ENCODE assay signal across 2 cellular contexts in the genomic region with DNA sequence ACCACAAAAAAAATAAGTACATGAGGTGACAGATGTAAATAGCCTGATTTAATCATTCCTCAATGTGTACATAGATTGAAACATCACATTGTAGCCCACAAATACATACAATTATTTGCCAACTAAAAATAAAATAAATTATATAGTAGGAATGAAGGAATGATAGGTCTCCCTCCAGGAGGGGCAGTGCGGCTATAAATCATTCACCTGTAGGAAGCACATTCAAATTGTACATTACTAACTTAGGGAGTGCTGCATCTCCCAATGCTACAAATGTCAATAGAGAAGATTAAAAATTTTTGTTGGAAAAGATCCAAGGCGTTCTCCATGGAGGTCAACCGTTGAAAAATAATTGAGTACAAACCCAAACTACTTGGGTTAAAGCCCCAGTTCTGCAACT.
TF ChIP-seq lines count a peak whose summit lies in the region.

No MANE protein-coding gene starts in this region.

TF ChIP-seq in K562, 482 proteins besides CTCF, POLR2A, EP300 and RAD21 (continued from another document):
- TF ChIP-seq SIRT6 (IDR thresholded peaks at IDR 0.05; ENCODE audit: low read depth, low read length): no peak
- TF ChIP-seq, protein P1, sequence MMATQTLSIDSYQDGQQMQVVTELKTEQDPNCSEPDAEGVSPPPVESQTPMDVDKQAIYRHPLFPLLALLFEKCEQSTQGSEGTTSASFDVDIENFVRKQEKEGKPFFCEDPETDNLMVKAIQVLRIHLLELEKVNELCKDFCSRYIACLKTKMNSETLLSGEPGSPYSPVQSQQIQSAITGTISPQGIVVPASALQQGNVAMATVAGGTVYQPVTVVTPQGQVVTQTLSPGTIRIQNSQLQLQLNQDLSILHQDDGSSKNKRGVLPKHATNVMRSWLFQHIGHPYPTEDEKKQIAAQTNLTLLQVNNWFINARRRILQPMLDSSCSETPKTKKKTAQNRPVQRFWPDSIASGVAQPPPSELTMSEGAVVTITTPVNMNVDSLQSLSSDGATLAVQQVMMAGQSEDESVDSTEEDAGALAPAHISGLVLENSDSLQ (IDR thresholded peaks at IDR 0.05): peak; percentile 78
- TF ChIP-seq MEIS2 (IDR thresholded peaks at IDR 0.05; ENCODE audit: partially characterized antibody): peak; percentile 75
- no peak for TF ChIP-seq ZNF354B (CRISPR knock-in tag; IDR thresholded peaks at IDR 0.05)
- TF ChIP-seq, protein P2, sequence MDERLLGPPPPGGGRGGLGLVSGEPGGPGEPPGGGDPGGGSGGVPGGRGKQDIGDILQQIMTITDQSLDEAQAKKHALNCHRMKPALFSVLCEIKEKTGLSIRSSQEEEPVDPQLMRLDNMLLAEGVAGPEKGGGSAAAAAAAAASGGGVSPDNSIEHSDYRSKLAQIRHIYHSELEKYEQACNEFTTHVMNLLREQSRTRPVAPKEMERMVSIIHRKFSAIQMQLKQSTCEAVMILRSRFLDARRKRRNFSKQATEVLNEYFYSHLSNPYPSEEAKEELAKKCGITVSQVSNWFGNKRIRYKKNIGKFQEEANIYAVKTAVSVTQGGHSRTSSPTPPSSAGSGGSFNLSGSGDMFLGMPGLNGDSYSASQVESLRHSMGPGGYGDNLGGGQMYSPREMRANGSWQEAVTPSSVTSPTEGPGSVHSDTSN (CRISPR knock-in tag; IDR thresholded peaks at IDR 0.05; ENCODE audit: low read depth): no peak
- TF ChIP-seq, protein P2 (tag; conservative IDR thresholded peaks at IDR 0.05; ENCODE audit: low read depth): peak; percentile 65
- peak; percentile 61 for TF ChIP-seq NFIC (IDR thresholded peaks at IDR 0.05)
- TF ChIP-seq MED1 (CRISPR knock-in tag; IDR thresholded peaks at IDR 0.05; ENCODE audit: borderline replicate concordance): no peak
- TF ChIP-seq STAT5B (CRISPR knock-in tag; IDR thresholded peaks at IDR 0.05): no peak
- TF ChIP-seq FOXA3 (CRISPR knock-in tag; conservative IDR thresholded peaks at IDR 0.05 in 1 of 2, IDR thresholded peaks at IDR 0.05 in 1 of 2): 0 out of 4 replicates have a peak, but pooled peaks of 1 of the 2 experiments have one; percentile 28
- no peak for TF ChIP-seq CHD4 (IDR thresholded peaks at IDR 0.05; ENCODE audit: insufficient read depth, insufficient replicate concordance, low read depth, low read length, poor library complexity, severe bottlenecking)
- TF ChIP-seq, protein P3, sequence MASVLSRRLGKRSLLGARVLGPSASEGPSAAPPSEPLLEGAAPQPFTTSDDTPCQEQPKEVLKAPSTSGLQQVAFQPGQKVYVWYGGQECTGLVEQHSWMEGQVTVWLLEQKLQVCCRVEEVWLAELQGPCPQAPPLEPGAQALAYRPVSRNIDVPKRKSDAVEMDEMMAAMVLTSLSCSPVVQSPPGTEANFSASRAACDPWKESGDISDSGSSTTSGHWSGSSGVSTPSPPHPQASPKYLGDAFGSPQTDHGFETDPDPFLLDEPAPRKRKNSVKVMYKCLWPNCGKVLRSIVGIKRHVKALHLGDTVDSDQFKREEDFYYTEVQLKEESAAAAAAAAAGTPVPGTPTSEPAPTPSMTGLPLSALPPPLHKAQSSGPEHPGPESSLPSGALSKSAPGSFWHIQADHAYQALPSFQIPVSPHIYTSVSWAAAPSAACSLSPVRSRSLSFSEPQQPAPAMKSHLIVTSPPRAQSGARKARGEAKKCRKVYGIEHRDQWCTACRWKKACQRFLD (CRISPR knock-in tag; IDR thresholded peaks at IDR 0.05): no peak
- no peak for TF ChIP-seq ZNF780A (CRISPR knock-in tag; IDR thresholded peaks at IDR 0.05)
- no peak for TF ChIP-seq SUPT5H (IDR thresholded peaks at IDR 0.05)
- TF ChIP-seq, protein P4, sequence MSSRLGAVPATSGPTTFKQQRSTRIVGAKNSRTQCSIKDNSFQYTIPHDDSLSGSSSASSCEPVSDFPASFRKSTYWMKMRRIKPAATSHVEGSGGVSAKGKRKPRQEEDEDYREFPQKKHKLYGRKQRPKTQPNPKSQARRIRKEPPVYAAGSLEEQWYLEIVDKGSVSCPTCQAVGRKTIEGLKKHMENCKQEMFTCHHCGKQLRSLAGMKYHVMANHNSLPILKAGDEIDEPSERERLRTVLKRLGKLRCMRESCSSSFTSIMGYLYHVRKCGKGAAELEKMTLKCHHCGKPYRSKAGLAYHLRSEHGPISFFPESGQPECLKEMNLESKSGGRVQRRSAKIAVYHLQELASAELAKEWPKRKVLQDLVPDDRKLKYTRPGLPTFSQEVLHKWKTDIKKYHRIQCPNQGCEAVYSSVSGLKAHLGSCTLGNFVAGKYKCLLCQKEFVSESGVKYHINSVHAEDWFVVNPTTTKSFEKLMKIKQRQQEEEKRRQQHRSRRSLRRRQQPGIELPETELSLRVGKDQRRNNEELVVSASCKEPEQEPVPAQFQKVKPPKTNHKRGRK (tag; IDR thresholded peaks at IDR 0.05): no peak
- TF ChIP-seq ZZZ3 (IDR thresholded peaks at IDR 0.05): no peak
TF ChIP-seq in K562: peak in this region for 5.

TF ChIP-seq in SK-N-SH treated with all-trans-retinoic acid at 6 μM for 48 hours, 23 proteins besides CTCF, POLR2A, EP300 and RAD21:
- TF ChIP-seq, protein P5, sequence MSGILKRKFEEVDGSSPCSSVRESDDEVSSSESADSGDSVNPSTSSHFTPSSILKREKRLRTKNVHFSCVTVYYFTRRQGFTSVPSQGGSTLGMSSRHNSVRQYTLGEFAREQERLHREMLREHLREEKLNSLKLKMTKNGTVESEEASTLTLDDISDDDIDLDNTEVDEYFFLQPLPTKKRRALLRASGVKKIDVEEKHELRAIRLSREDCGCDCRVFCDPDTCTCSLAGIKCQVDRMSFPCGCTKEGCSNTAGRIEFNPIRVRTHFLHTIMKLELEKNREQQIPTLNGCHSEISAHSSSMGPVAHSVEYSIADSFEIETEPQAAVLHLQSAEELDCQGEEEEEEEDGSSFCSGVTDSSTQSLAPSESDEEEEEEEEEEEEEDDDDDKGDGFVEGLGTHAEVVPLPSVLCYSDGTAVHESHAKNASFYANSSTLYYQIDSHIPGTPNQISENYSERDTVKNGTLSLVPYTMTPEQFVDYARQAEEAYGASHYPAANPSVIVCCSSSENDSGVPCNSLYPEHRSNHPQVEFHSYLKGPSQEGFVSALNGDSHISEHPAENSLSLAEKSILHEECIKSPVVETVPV (CRISPR knock-in tag; IDR thresholded peaks at IDR 0.05): no peak
- no peak for TF ChIP-seq GLIS3 (CRISPR knock-in tag; IDR thresholded peaks at IDR 0.05)
- TF ChIP-seq BACH2 (CRISPR knock-in tag; IDR thresholded peaks at IDR 0.05; ENCODE audit: borderline replicate concordance): no peak
- TF ChIP-seq ZFP30 (CRISPR knock-in tag; IDR thresholded peaks at IDR 0.05): no peak
- no peak for TF ChIP-seq ZNF565 (CRISPR knock-in tag; conservative IDR thresholded peaks at IDR 0.05; ENCODE audit: low read depth)
- no peak for TF ChIP-seq SNAI2 (CRISPR knock-in tag; IDR thresholded peaks at IDR 0.05)
- no peak for TF ChIP-seq OSR1 (CRISPR knock-in tag; IDR thresholded peaks at IDR 0.05)
- no peak for TF ChIP-seq ZNF70 (CRISPR knock-in tag; IDR thresholded peaks at IDR 0.05)
- no peak for TF ChIP-seq ESRRG (CRISPR knock-in tag; IDR thresholded peaks at IDR 0.05)
- TF ChIP-seq TOX (CRISPR knock-in tag; IDR thresholded peaks at IDR 0.05; ENCODE audit: borderline replicate concordance): no peak
